In the genomic region with DNA sequence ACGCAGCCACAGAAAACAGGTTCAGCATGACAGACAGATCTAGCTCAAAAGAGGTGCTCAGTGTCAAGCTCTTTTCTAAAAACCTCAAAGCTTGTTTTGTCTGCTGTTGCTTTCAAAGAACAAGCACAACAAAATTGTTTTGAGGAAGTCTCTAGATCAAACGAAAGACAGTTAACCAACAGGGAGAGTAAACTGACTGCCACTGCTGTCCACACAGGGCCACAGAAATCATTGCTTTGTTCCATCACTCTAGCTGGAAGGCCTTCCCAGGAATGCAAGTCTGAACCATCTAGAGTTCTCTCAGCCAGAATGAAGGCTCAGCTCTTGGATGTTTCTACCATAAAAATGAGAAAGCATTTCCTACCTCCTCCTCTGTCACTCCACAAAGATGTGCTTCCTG, we compare ENCODE assay signal across 20 cellular contexts. TPM values are rescaled to one million over a fixed set of nuclear protein-coding genes. Genes with fewer than 3 reads are reported as not detected.
DNase-seq lines count a peak whose midpoint lies in the region; ATAC-seq and TF ChIP-seq lines count a peak whose summit lies in the region.
"Had no signal": no experiment of that assay in that cellular context is flagged by ENCODE, and none has a peak within 500 bp of the region (broad histone marks: within the 10 kb centered on the region; RNA-seq: fewer than 3 reads in every experiment).

No MANE protein-coding gene starts in this region.

- TF ChIP-seq CTCF in VCaP (conservative IDR thresholded peaks at IDR 0.05) = no peak
- TF ChIP-seq CTCF in transverse colon (IDR thresholded peaks at IDR 0.05) = no peak
- TF ChIP-seq CTCF in type B pancreatic cell (conservative IDR thresholded peaks at IDR 0.05) = no peak
- TF ChIP-seq CTCF in lower lobe of right lung (IDR thresholded peaks at IDR 0.05) = no peak

- in situ Hi-C loops in transverse colon (cut with MboI; ENCODE audit: low pct_ligation_motif_present in 1 of 4, low pct_unique_long_range_greater_than_20kb in 1 of 4, low sequenced_read_pairs in 3 of 4) = loop anchor here in 1 of 4 donors (25.0 kb wide), 1 partner anchor 271 kb away; no protein-coding TSS in a partner anchor

- no peak for DNase-seq in activated T-cell treated with anti-CD3 and anti-CD28 coated beads, Interleukin-2, amount 50 U/mL, for 72 hours
- no peak for DNase-seq in activated T-cell treated with anti-CD3 and anti-CD28 coated beads, Interleukin-2, amount 50 U/mL, for 1 hour
- DNase-seq in memory B cell (ENCODE audit: low spot score in 2 of 2) (no peak), transverse colon (no peak), glomerular visceral epithelial cell (ENCODE audit: extremely low spot score) (no peak), type B pancreatic cell (ENCODE audit: extremely low spot score, unreplicated experiment) (no peak), lower lobe of right lung (no peak)
- DNase-seq: activated CD8-positive, alpha-beta memory T cell treated with anti-CD3 and anti-CD28 coated beads for 24 hours; C1 segment of cervical spinal cord; heart right ventricle; NCI-H1436 treated with DMSO at 0.1 percent for 48 hours; NCI-H2171 treated with DMSO at 0.1 percent for 48 hours; NCI-H69; Right ventricle myocardium superior; stimulated activated CD4-positive, alpha-beta T cell treated with anti-CD3 and anti-CD28 coated beads, Interleukin-4, amount 100 ng/mL, for 24 hours; stomach; T-cell had no signal

- H3K4me1 Mint-ChIP-seq in activated T-cell treated with anti-CD3 and anti-CD28 coated beads, Interleukin-2, amount 50 U/mL, for 72 hours (ENCODE audit: low read depth) = peaks cover 25% of the 10 kb centered on the region
- peaks cover 11% of the 10 kb centered on the region for H3K4me1 Mint-ChIP-seq in memory B cell
- peaks cover 31% of the 10 kb centered on the region for H3K4me1 Mint-ChIP-seq in type B pancreatic cell (ENCODE audit: unreplicated experiment)

- no peak overlapping the region for H3K4me3 ChIP-seq in transverse colon
- H3K4me3 ChIP-seq in lower lobe of right lung = no peak overlapping the region
- H3K4me3 ChIP-seq: A549, heart right ventricle, stomach had no signal

- H3K27ac Mint-ChIP-seq in activated T-cell treated with anti-CD3 and anti-CD28 coated beads, Interleukin-2, amount 50 U/mL, for 72 hours = peak overlapping the region; percentile 19
- peak overlapping the region; percentile 31 for H3K27ac Mint-ChIP-seq in memory B cell
- no peak overlapping the region for H3K27ac Mint-ChIP-seq in type B pancreatic cell
- H3K27ac Mint-ChIP-seq: activated naive CD8-positive, alpha-beta T cell had no signal

- TF ChIP-seq POLR2A in transverse colon (IDR thresholded peaks at IDR 0.05) = no peak

- no peak for TF ChIP-seq EP300 in transverse colon (IDR thresholded peaks at IDR 0.05; ENCODE audit: low read depth)

- no peaks in the 10 kb centered on the region for H3K27me3 ChIP-seq in transverse colon
- H3K27me3 ChIP-seq in lower lobe of right lung (ENCODE audit: low read depth) = no peaks in the 10 kb centered on the region
- H3K27me3 ChIP-seq: heart right ventricle, stomach had no signal

- intact Hi-C loops in transverse colon (cut with DNase I; ENCODE audit: low total_unique reads) = no loop called here
- intact Hi-C loops in lower lobe of right lung (cut with DNase I) = no loop called here

- H3K9me3 ChIP-seq in transverse colon (no peaks in the 10 kb centered on the region), lower lobe of right lung (no peaks in the 10 kb centered on the region)
- H3K9me3 ChIP-seq: A549, heart right ventricle, stomach had no signal

- no peaks in the 10 kb centered on the region for H3K36me3 ChIP-seq in transverse colon
- H3K36me3 ChIP-seq in lower lobe of right lung = no peaks in the 10 kb centered on the region
- H3K36me3 ChIP-seq: heart right ventricle, stomach had no signal

- H3K9me3 Mint-ChIP-seq in activated T-cell treated with anti-CD3 and anti-CD28 coated beads, Interleukin-2, amount 50 U/mL, for 72 hours = no peaks in the 10 kb centered on the region
- H3K9me3 Mint-ChIP-seq in memory B cell (no peaks in the 10 kb centered on the region), type B pancreatic cell (no peaks in the 10 kb centered on the region)
- H3K9me3 Mint-ChIP-seq: T-cell had no signal

- no peak for ATAC-seq in activated T-cell treated with anti-CD3 and anti-CD28 coated beads, Interleukin-2, amount 50 U/mL, for 72 hours (replicated peaks in 1 of 2)
- no peak for ATAC-seq in memory B cell (ENCODE audit: low read depth)
- ATAC-seq in lower lobe of right lung = no peak

- 47 to 67% methylated on average over 2 of the region's 2 CpGs for WGBS in transverse colon (ENCODE audit: low coverage in 1 of 2), 2 donors

- no peaks in the 10 kb centered on the region for H3K36me3 Mint-ChIP-seq in activated T-cell treated with anti-CD3 and anti-CD28 coated beads, Interleukin-2, amount 50 U/mL, for 72 hours (ENCODE audit: insufficient read depth in 2 of 2)
- H3K36me3 Mint-ChIP-seq in memory B cell (no peaks in the 10 kb centered on the region), type B pancreatic cell (peaks cover 16% of the 10 kb centered on the region)
- H3K36me3 Mint-ChIP-seq: T-cell had no signal

- H3K27ac ChIP-seq in VCaP = peak overlapping the region; percentile 10; the same call in 1 of the 2 replicates
- H3K27ac ChIP-seq in transverse colon = peak overlapping the region in 3 of 4 donors; percentile 55 to 61 (median 57)
- no peak overlapping the region for H3K27ac ChIP-seq in lower lobe of right lung
- H3K27ac ChIP-seq: heart right ventricle, stomach had no signal

- H3K4me1 ChIP-seq in transverse colon = peaks cover 19 to 48% (median 29%) of the 10 kb centered on the region in 4 donors
- H3K4me1 ChIP-seq in lower lobe of right lung = peaks cover 20% of the 10 kb centered on the region

- H3K27me3 Mint-ChIP-seq in activated T-cell treated with anti-CD3 and anti-CD28 coated beads, Interleukin-2, amount 50 U/mL, for 72 hours (ENCODE audit: low read depth) = no peaks in the 10 kb centered on the region
- H3K27me3 Mint-ChIP-seq in memory B cell (no peaks in the 10 kb centered on the region), type B pancreatic cell (no peaks in the 10 kb centered on the region)
- H3K27me3 Mint-ChIP-seq: activated naive CD8-positive, alpha-beta T cell; T-cell had no signal

- H3K4me3 Mint-ChIP-seq in activated T-cell treated with anti-CD3 and anti-CD28 coated beads, Interleukin-2, amount 50 U/mL, for 72 hours = no peak overlapping the region
- H3K4me3 Mint-ChIP-seq in memory B cell (no peak overlapping the region), type B pancreatic cell (no peak overlapping the region)
- H3K4me3 Mint-ChIP-seq: activated naive CD8-positive, alpha-beta T cell; T-cell had no signal

RNA-seq across cellular contexts. Expression of a gene that starts 12.7 kb away (rescaled TPM):
- total RNA-seq in activated T-cell treated with anti-CD3 and anti-CD28 coated beads, Interleukin-2, amount 50 U/mL, for 72 hours = 10 to 100 TPM; 37.2 to 45.0 TPM
- 1,000 to 10,000 TPM in 1 of 4 donors, 100 to 1,000 TPM in 3; 471 to 1,291 (median 672) TPM for total RNA-seq in transverse colon
- 329 and 415 TPM in 2 replicates for total RNA-seq in type B pancreatic cell (ENCODE audit: low replicate concordance)
- 358 TPM for total RNA-seq in lower lobe of right lung
